14 cellular contexts compared by ENCODE assay signal in the genomic region with DNA sequence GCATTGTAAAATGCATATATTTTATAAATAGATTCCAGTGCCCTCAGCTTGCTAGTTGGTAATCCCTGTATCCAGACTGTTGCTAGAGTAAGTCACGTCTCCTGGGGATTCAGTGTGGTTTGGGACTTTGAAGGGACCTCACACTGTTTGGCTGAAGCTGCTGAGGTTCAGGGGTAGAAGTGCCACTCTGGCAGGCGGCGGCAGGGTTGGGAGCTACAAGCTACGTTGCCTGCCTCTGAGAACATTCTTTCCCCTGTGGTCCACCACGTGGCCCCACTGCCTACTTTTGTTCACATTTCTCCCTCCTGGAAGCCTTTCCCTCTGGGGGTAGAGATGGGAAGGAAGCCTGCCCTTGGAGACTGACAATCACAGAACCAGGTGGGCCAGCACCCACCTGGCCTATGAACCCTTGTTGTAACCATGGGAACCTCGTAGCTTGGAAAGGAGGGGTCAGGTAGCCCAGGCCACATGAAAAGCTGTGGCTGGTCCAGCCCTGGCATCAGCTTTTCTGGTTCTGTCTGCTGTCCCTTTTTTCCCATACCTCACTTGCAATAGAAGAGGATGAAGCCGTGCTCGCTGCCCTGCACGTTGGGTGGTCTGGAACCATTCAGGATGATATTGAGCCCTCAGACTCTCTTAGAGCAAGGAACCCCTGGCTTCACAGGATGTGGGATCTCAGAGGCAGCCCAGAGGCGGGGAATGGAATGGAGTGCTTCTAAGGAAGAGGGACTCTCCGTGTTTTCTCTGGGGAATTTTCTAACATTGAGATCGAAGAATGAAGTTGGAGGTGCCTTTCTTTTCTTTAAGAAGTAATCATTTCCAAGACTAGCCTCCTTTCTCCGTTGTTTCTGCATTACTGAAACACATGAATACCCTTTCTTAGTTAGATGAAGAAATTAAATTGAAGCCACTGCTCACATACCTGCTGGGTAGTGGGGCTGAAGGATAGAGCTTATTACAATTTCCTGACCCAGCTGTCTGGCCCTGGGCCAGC. TPM values are rescaled to one million over a fixed set of nuclear protein-coding genes. Genes with fewer than 3 reads are reported as not detected.
A peak's percentile ranks its signal among the peaks of the same experiment; 100 is the strongest.
DNase-seq lines count a peak whose midpoint lies in the region; ATAC-seq, FAIRE-seq and TF ChIP-seq lines count a peak whose summit lies in the region.
"Had no signal": no experiment of that assay in that cellular context is flagged by ENCODE, and none has a peak within 500 bp of the region (broad histone marks: within the 10 kb centered on the region; RNA-seq: fewer than 3 reads in every experiment).

No MANE protein-coding gene starts in this region.

- FAIRE-seq in astrocyte (lab: Jason Lieb, UNC) = no peak

- no peaks in the 10 kb centered on the region for H3K36me3 ChIP-seq in left ventricle myocardium inferior
- H3K36me3 ChIP-seq in heart left ventricle = no peaks in the 10 kb centered on the region
- H3K36me3 ChIP-seq in astrocyte (ENCODE audit: insufficient read depth, low read length) = no peaks in the 10 kb centered on the region
- H3K36me3 ChIP-seq in naive thymus-derived CD4-positive, alpha-beta T cell (ENCODE audit: control insufficient read depth in 2 of 3, insufficient read depth in 3 of 3, low read length in 3 of 3) = peaks cover 0 to 3% (median 0%) of the 10 kb centered on the region in 3 experiments

- intact Hi-C loops in left ventricle myocardium inferior (cut with micrococcal nuclease) (loop anchor here (5.0 kb wide), 1 partner anchor 107 kb away; no protein-coding TSS in a partner anchor), heart left ventricle (cut with DNase I) (loop anchor here (2.0 to 10.0 kb wide), 8 partner anchors 43 to 122 kb away; no protein-coding TSS in a partner anchor)
- intact Hi-C loops in naive thymus-derived CD4-positive, alpha-beta T cell (cut with micrococcal nuclease) = loop anchor here in 1 of 2 donors (5.0 to 10.0 kb wide), 2 partner anchors 122 to 515 kb away; no protein-coding TSS in a partner anchor

- no peak overlapping the region for H3K9ac ChIP-seq in astrocyte (ENCODE audit: low read length)

- WGBS in heart left ventricle, 4 donors = 56 to 66% (median 63%) methylated on average over 13 of the region's 13 CpGs

- ATAC-seq in heart left ventricle = no peak
- no peak for ATAC-seq in naive thymus-derived CD4-positive, alpha-beta T cell
- ATAC-seq in HG03196 (IDR thresholded peaks at IDR 0.05; ENCODE audit: unreplicated experiment) = no peak
- ATAC-seq: left cardiac atrium had no signal

- no peak overlapping the region for H3K27ac Mint-ChIP-seq in astrocyte (ENCODE audit: unreplicated experiment)
- H3K27ac Mint-ChIP-seq in naive thymus-derived CD4-positive, alpha-beta T cell = peak overlapping the region in 6 of 9 donors; percentile 11 to 89 (median 81)

- peaks cover 8% of the 10 kb centered on the region for H3K4me1 Mint-ChIP-seq in astrocyte (ENCODE audit: low read depth, unreplicated experiment)
- peaks cover 43 to 85% (median 79%) of the 10 kb centered on the region in 7 donors for H3K4me1 Mint-ChIP-seq in naive thymus-derived CD4-positive, alpha-beta T cell

- no peaks in the 10 kb centered on the region for H3K36me3 Mint-ChIP-seq in astrocyte (ENCODE audit: low read depth, unreplicated experiment)
- peaks cover 4 to 49% (median 12%) of the 10 kb centered on the region in 5 donors for H3K36me3 Mint-ChIP-seq in naive thymus-derived CD4-positive, alpha-beta T cell
- H3K36me3 Mint-ChIP-seq: IgD-negative memory B cell had no signal

- H3K4me2 ChIP-seq in astrocyte (ENCODE audit: low read length) = peak overlapping the region; percentile 13

- H3K9me3 Mint-ChIP-seq in astrocyte (ENCODE audit: unreplicated experiment) = no peaks in the 10 kb centered on the region
- H3K9me3 Mint-ChIP-seq in naive thymus-derived CD4-positive, alpha-beta T cell = peaks cover 0 to 12% (median 2%) of the 10 kb centered on the region in 11 donors
- H3K9me3 Mint-ChIP-seq: IgD-negative memory B cell had no signal

- no peaks in the 10 kb centered on the region for H3K9me3 ChIP-seq in left ventricle myocardium inferior (replicated peaks)
- H3K9me3 ChIP-seq in heart left ventricle = no peaks in the 10 kb centered on the region
- H3K9me3 ChIP-seq in astrocyte (ENCODE audit: insufficient read depth, low read depth, low read length) = peaks cover 2% of the 10 kb centered on the region
- no peaks in the 10 kb centered on the region for H3K9me3 ChIP-seq in naive thymus-derived CD4-positive, alpha-beta T cell (ENCODE audit: control insufficient read depth in 2 of 3, low read length in 3 of 3)

- H3K27me3 Mint-ChIP-seq in astrocyte (ENCODE audit: low read depth, unreplicated experiment) = peaks cover 4% of the 10 kb centered on the region
- peaks cover 0 to 11% (median 0%) of the 10 kb centered on the region in 5 donors for H3K27me3 Mint-ChIP-seq in naive thymus-derived CD4-positive, alpha-beta T cell

- no peaks in the 10 kb centered on the region for H3K27me3 ChIP-seq in left ventricle myocardium inferior (ENCODE audit: low read depth)
- no peaks in the 10 kb centered on the region for H3K27me3 ChIP-seq in heart left ventricle
- no peaks in the 10 kb centered on the region for H3K27me3 ChIP-seq in astrocyte (ENCODE audit: insufficient read depth, low read length)
- no peaks in the 10 kb centered on the region for H3K27me3 ChIP-seq in naive thymus-derived CD4-positive, alpha-beta T cell (ENCODE audit: control insufficient read depth in 2 of 2, insufficient read depth in 2 of 2, low read length in 2 of 2)

- peaks cover 34% of the 10 kb centered on the region for H4K20me1 ChIP-seq in astrocyte (ENCODE audit: insufficient read depth, low read length)

- peaks cover 3% of the 10 kb centered on the region for H3K79me2 ChIP-seq in astrocyte (ENCODE audit: insufficient read depth, low read length)

- H3K27ac ChIP-seq in left ventricle myocardium inferior (replicated peaks) = peak overlapping the region; percentile 70
- peak overlapping the region in 4 of 12 donors; percentile 5 to 60 (median 40) for H3K27ac ChIP-seq in heart left ventricle
- H3K27ac ChIP-seq in astrocyte (ENCODE audit: low read depth, low read length) = no peak overlapping the region
- peak overlapping the region; percentile 18 for H3K27ac ChIP-seq in naive thymus-derived CD4-positive, alpha-beta T cell (ENCODE audit: low read depth, low read length)

- POLR2A ChIA-PET in naive thymus-derived CD4-positive, alpha-beta T cell (lab: Charles Lee) = interaction anchor here (1.2 to 8.1 kb wide), 7 partner anchors 10 to 54 kb away, joined by 3 to 81 read pairs (median 4); no protein-coding TSS in a partner anchor

- no peak for TF ChIP-seq POLR2A in heart left ventricle (IDR thresholded peaks at IDR 0.05)

- H3K4me3 Mint-ChIP-seq in astrocyte (ENCODE audit: unreplicated experiment) = no peak overlapping the region
- H3K4me3 Mint-ChIP-seq in naive thymus-derived CD4-positive, alpha-beta T cell = peak overlapping the region; percentile 49 to 87 (median 80)

- no peak overlapping the region for H2AFZ ChIP-seq in astrocyte (ENCODE audit: low read depth, low read length)

- H3K4me3 ChIP-seq in left ventricle myocardium inferior (peak overlapping the region; percentile 91), heart left ventricle (no peak overlapping the region), astrocyte (ENCODE audit: insufficient read depth, low read depth, low read length) (no peak overlapping the region)
- no peak overlapping the region for H3K4me3 ChIP-seq in naive thymus-derived CD4-positive, alpha-beta T cell (ENCODE audit: low read length)

- H3K4me1 ChIP-seq in left ventricle myocardium inferior (peaks cover 76% of the 10 kb centered on the region), heart left ventricle (peaks cover 13 to 71% (median 39%) of the 10 kb centered on the region in 12 donors), astrocyte (ENCODE audit: insufficient read depth, low read length) (peaks cover 3% of the 10 kb centered on the region)
- peaks cover 9 to 75% of the 10 kb centered on the region in 2 donors for H3K4me1 ChIP-seq in naive thymus-derived CD4-positive, alpha-beta T cell (ENCODE audit: control insufficient read depth in 2 of 2, insufficient read depth in 2 of 2, low read length in 2 of 2)

- no peak for TF ChIP-seq CTCF in left ventricle myocardium inferior (IDR thresholded peaks at IDR 0.05; ENCODE audit: borderline replicate concordance)
- no peak for TF ChIP-seq CTCF in heart left ventricle (IDR thresholded peaks at IDR 0.05)
- no peak for TF ChIP-seq CTCF in astrocyte (IDR thresholded peaks at IDR 0.05; ENCODE audit: insufficient read depth, low read depth, low read length)

- DNase-seq in left ventricle myocardium inferior (no peak), heart left ventricle (no peak), astrocyte (ENCODE audit: low read depth) (no peak), NCI-H1092 treated with DMSO at 0.1 percent for 48 hours (lab: John Stamatoyannopoulos, UW) (no peak), HUDEP-2 (lab: John Stamatoyannopoulos, UW; ENCODE audit: unreplicated experiment in 76 of 76) (no peak), D341Med (ENCODE audit: low spot score) (no peak)
- no peak for DNase-seq in naive thymus-derived CD4-positive, alpha-beta T cell
- DNase-seq: endodermal cell; GDM1; left cardiac atrium; NCI-H187 treated with DMSO at 0.1 percent for 48 hours; stimulated activated CD4-positive, alpha-beta T cell treated with anti-CD3 and anti-CD28 coated beads, Interleukin-15, amount 100 ng/mL, for 24 hours had no signal

- CTCF ChIA-PET in naive thymus-derived CD4-positive, alpha-beta T cell (lab: Charles Lee) = interaction anchor here (0.8 to 2.6 kb wide), 11 partner anchors 9 to 124 kb away, joined by 3 to 12 read pairs (median 4); no protein-coding TSS in a partner anchor

RNA-seq across cellular contexts. Expression of gene RNF144A, which starts 3.0 kb away (rescaled TPM):
- 17.9 TPM for total RNA-seq in left ventricle myocardium inferior
- 10 to 100 TPM; 10.3 to 27.2 (median 14.9) TPM for total RNA-seq in heart left ventricle
- polyA plus RNA-seq in heart left ventricle = 1 to 10 TPM; 3.5 to 6.4 TPM
- total RNA-seq in astrocyte = 2.9 and 4.9 TPM in 2 replicates
- total RNA-seq in naive thymus-derived CD4-positive, alpha-beta T cell = 10 to 100 TPM; 40.0 to 74.4 (median 61.2) TPM
- 10 to 100 TPM; 21.2 to 23.5 TPM for polyA plus RNA-seq in naive thymus-derived CD4-positive, alpha-beta T cell

RNA-seq across cellular contexts. Expression of gene RSAD2, which starts 42.6 kb away (rescaled TPM):
- total RNA-seq in left ventricle myocardium inferior (2.4 TPM), heart left ventricle (10 to 100 TPM in 2 of 9 donors, 1 to 10 TPM in 7; 1.2 to 18.0 (median 4.8) TPM), astrocyte (9.5 and 11.8 TPM in 2 replicates)
- 1 to 10 TPM; 1.9 to 2.9 TPM for polyA plus RNA-seq in heart left ventricle
- total RNA-seq in naive thymus-derived CD4-positive, alpha-beta T cell = 10 to 100 TPM in 1 of 5 experiments, 1 to 10 TPM in 4; 5.0 to 72.6 (median 5.6) TPM
- polyA plus RNA-seq in naive thymus-derived CD4-positive, alpha-beta T cell = 10 to 100 TPM in 1 of 2 donors, 1 to 10 TPM in 1; 8.2 to 15.0 TPM

RNA-seq across cellular contexts. Expression of gene CMPK2, which starts 54.5 kb away (rescaled TPM):
- total RNA-seq in left ventricle myocardium inferior (3.2 TPM), heart left ventricle (10 to 100 TPM in 2 of 9 donors, 1 to 10 TPM in 7; 3.3 to 33.2 (median 6.5) TPM), astrocyte (32.5 and 38.6 TPM in 2 replicates)
- polyA plus RNA-seq in heart left ventricle = 1 to 10 TPM; 2.0 to 3.5 TPM
- total RNA-seq in naive thymus-derived CD4-positive, alpha-beta T cell = 10 to 100 TPM in 1 of 5 experiments, 1 to 10 TPM in 4; 4.0 to 63.0 (median 6.6) TPM
- 1 to 10 TPM; 5.0 to 8.7 TPM for polyA plus RNA-seq in naive thymus-derived CD4-positive, alpha-beta T cell
